In the genomic region with DNA sequence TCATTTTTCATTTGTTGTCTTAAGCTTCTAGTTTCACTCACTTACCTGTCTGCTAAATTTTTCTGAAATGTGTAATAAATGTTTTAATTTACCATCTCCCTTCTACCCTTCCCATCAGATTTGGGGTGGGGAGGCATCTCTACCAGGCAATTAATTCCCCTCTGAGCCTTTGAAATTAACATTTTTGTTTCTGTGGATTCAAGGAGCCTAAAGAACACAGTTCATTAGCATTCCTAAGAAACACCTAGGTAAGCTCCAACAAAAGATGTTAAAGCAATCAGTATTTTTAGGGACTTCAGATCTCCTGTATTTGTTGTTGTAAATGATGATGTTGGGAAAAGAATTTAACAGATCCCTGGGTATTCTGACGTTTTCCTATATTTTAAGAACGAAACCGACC, we compare ENCODE assay signal across 18 cellular contexts.
"Had no signal": no experiment of that assay in that cellular context is flagged by ENCODE, and none has a peak within 500 bp of the region (broad histone marks: within the 10 kb centered on the region; RNA-seq: fewer than 3 reads in every experiment).

No MANE protein-coding gene starts in this region.

- H3K9me3 ChIP-seq: thyroid gland had no signal

- DNase-seq: activated B cell treated with CpG ODN at 0.5 μM for 24 hours; activated CD4-positive, alpha-beta memory T cell treated with anti-CD3 and anti-CD28 coated beads for 36 hours; activated CD4-positive, alpha-beta T cell treated with anti-CD3 and anti-CD28 coated beads for 4 hours; activated effector memory CD4-positive, alpha-beta T cell treated with Interleukin-2 at 50 U/mL for 16 hours; activated naive CD4-positive, alpha-beta T cell treated with anti-CD3 and anti-CD28 coated beads, Interleukin-2, amount 10 ng/mL, durations not matched to agents 7 days and 5 days; amniotic stem cell; dermis blood vessel endothelial cell; effector memory CD8-positive, alpha-beta T cell; natural killer cell; nucleus accumbens; posterior cingulate gyrus; stimulated activated CD4-positive, alpha-beta T cell treated with anti-CD3 and anti-CD28 coated beads, Interleukin-12 subunit alpha, Interleukin-12 subunit beta, amount 100 ng/mL, for 4 hours; stimulated activated CD4-positive, alpha-beta T cell treated with anti-CD3 and anti-CD28 coated beads, Interleukin-1b, Interleukin-23, amount 100 ng/mL, for 48 hours; stimulated activated CD8-positive, alpha-beta memory T cell treated with anti-CD3 and anti-CD28 coated beads, Interleukin-4, amount 100 ng/mL, for 48 hours; stimulated activated naive CD4-positive, alpha-beta T cell treated with Interleukin-2 at 50 U/mL for 16 hours; SW 1271; thyroid gland had no signal

- ATAC-seq: effector memory CD8-positive, alpha-beta T cell; natural killer cell had no signal

- H3K4me3 Mint-ChIP-seq: activated B cell treated with CpG ODN at 0.5 μM for 24 hours; activated CD4-positive, alpha-beta memory T cell treated with anti-CD3 and anti-CD28 coated beads for 36 hours; activated naive CD4-positive, alpha-beta T cell treated with anti-CD3 and anti-CD28 coated beads, Interleukin-2, amount 10 ng/mL, durations not matched to agents 7 days and 5 days; memory B cell had no signal

- H3K36me3 Mint-ChIP-seq: natural killer cell had no signal

- H3K27me3 Mint-ChIP-seq: activated B cell treated with CpG ODN at 0.5 μM for 24 hours; activated CD4-positive, alpha-beta memory T cell treated with anti-CD3 and anti-CD28 coated beads for 36 hours; activated naive CD4-positive, alpha-beta T cell treated with anti-CD3 and anti-CD28 coated beads, Interleukin-2, amount 10 ng/mL, durations not matched to agents 7 days and 5 days; effector memory CD8-positive, alpha-beta T cell; memory B cell had no signal

- H3K27ac Mint-ChIP-seq: activated B cell treated with CpG ODN at 0.5 μM for 24 hours; activated CD4-positive, alpha-beta memory T cell treated with anti-CD3 and anti-CD28 coated beads for 36 hours; activated naive CD4-positive, alpha-beta T cell treated with anti-CD3 and anti-CD28 coated beads, Interleukin-2, amount 10 ng/mL, durations not matched to agents 7 days and 5 days; memory B cell had no signal

- H3K9me3 Mint-ChIP-seq: activated B cell treated with CpG ODN at 0.5 μM for 24 hours; activated CD4-positive, alpha-beta memory T cell treated with anti-CD3 and anti-CD28 coated beads for 36 hours; activated naive CD4-positive, alpha-beta T cell treated with anti-CD3 and anti-CD28 coated beads, Interleukin-2, amount 10 ng/mL, durations not matched to agents 7 days and 5 days; effector memory CD8-positive, alpha-beta T cell; memory B cell; natural killer cell had no signal
